ENCODE assay signal across 23 cellular contexts in genomic region chrX:123206222-123206621, GRCh38.
"Had no signal": no experiment of that assay in that cellular context is flagged by ENCODE, and none has a peak within 500 bp of the region (broad histone marks: within the 10 kb centered on the region; RNA-seq: fewer than 3 reads in every experiment).

No MANE protein-coding gene starts in this region.

- DNase-seq: activated CD4-positive, alpha-beta T cell treated with anti-CD3 and anti-CD28 coated beads, Interleukin-2, amount 10 ng/mL, durations not matched to agents 24 days and 14 days; activated CD4-positive, alpha-beta T cell treated with anti-CD3 and anti-CD28 coated beads, Interleukin-2, amount 50 U/mL, for 4 hours; activated CD8-positive, alpha-beta T cell treated with anti-CD3 and anti-CD28 coated beads for 36 hours; activated effector memory CD4-positive, alpha-beta T cell treated with anti-CD3 and anti-CD28 coated beads, Interleukin-2, amount 50 U/mL, for 16 hours; activated naive CD4-positive, alpha-beta T cell; activated naive CD4-positive, alpha-beta T cell treated with anti-CD3 and anti-CD28 coated beads, Interleukin-2, amount 50 U/mL, for 16 hours; activated naive CD8-positive, alpha-beta T cell treated with anti-CD3 and anti-CD28 coated beads for 36 hours; activated T-cell treated with anti-CD3 and anti-CD28 coated beads, Interleukin-2, amount 50 U/mL, for 1 hour; activated T-cell treated with anti-CD3 and anti-CD28 coated beads, Interleukin-2, amount 50 U/mL, for 72 hours; amniotic stem cell; aorta; Karpas-422; KBM-7; NCI-H1105; NCI-H1417 treated with DMSO at 0.1 percent for 48 hours; NCI-H2029; NCI-H2227 treated with DMSO at 0.1 percent for 48 hours; NCI-H446; NCI-H510A treated with DMSO at 0.1 percent for 48 hours; NCI-H69; PC-9; SHP77; SJCRH30 had no signal
